1 cellular context compared by ENCODE assay signal in the genomic region with DNA sequence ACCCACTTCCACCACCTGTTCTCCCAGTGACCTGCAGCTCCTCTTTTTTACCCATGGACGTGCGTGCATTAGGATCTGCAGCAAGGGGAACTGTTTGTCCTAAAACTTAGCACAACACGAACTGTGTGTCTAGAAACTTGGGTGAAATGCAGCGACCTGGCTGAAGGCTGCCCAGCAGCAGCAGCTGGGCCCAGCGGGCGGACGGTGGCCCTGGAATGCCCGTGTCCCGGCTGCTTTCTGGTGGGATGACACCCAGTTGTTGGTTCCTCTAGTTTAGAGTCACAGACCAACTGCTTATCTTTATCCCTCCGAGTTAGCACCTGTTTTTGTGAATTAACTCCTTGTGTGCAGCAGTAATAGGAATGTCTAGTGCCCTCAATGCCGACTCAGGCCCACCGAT.
TF ChIP-seq lines count a peak whose summit lies in the region.

No MANE protein-coding gene starts in this region.

TF ChIP-seq in H1, 55 proteins besides CTCF, POLR2A, EP300 and RAD21 (continued from another document):
- TF ChIP-seq, protein P1, sequence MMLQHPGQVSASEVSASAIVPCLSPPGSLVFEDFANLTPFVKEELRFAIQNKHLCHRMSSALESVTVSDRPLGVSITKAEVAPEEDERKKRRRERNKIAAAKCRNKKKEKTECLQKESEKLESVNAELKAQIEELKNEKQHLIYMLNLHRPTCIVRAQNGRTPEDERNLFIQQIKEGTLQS (IDR thresholded peaks at IDR 0.05; ENCODE audit: insufficient read depth, low read depth, low read length): no peak
- TF ChIP-seq NRF1 (IDR thresholded peaks at IDR 0.05; ENCODE audit: low read depth, low read length): no peak
- no peak for TF ChIP-seq YY1 (IDR thresholded peaks at IDR 0.05; ENCODE audit: low read depth, low read length)
- no peak for TF ChIP-seq CBX5 (IDR thresholded peaks at IDR 0.05; ENCODE audit: low read depth, low read length)
- TF ChIP-seq, protein P2, sequence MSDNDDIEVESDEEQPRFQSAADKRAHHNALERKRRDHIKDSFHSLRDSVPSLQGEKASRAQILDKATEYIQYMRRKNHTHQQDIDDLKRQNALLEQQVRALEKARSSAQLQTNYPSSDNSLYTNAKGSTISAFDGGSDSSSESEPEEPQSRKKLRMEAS (IDR thresholded peaks at IDR 0.05): no peak
- TF ChIP-seq SIN3A (conservative IDR thresholded peaks at IDR 0.05 in 1 of 2, IDR thresholded peaks at IDR 0.05 in 1 of 2; ENCODE audit: low read depth in 1 of 2, low read length in 2 of 2): no peak
TF ChIP-seq in H1: peak in this region for 0.
